In the genomic region with DNA sequence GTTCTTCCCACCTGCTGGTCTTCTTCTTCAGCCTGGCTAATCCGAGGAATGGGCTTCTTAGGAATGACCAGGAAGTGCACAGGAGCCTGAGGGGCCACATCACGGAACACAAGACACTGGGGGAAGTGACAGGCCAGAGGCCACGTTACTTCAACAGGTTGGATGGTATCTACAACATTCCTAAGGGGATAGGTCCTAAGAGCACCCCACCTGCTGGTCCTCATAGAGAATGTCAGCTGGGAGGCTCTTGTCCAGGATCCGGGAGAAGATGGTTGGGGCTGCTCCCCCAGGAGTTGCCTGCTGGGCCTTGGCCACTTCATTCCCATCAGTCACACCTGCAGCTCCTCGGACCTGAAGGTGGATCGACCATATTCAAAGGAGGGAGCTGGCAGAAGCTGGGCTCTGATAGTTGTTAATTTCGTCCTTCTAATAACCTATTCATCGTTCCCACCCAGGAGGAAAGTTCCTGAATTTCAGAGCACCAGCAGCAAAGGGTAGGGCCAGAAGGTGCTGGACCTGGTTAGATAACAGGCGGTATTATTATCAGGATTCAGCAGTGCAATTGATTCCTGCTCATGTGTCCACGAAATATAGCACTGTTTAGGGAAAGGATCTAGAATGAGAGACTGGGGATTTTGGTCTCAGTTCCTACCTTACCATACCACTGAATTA, we compare ENCODE assay signal across 9 cellular contexts. TPM values are rescaled to one million over a fixed set of nuclear protein-coding genes. Genes with fewer than 3 reads are reported as not detected.
DNase-seq lines count a peak whose midpoint lies in the region; TF ChIP-seq lines count a peak whose summit lies in the region.
"Had no signal": no experiment of that assay in that cellular context is flagged by ENCODE, and none has a peak within 500 bp of the region (broad histone marks: within the 10 kb centered on the region; RNA-seq: fewer than 3 reads in every experiment).

No MANE protein-coding gene starts in this region.

- 76% methylated on average over 7 of the region's 10 CpGs for WGBS in mesenchymal stem cell

- no peaks in the 10 kb centered on the region for H3K27me3 ChIP-seq in brain microvascular endothelial cell (replicated peaks)
- H3K27me3 ChIP-seq in mesenchymal stem cell (ENCODE audit: control insufficient read depth in 1 of 2, insufficient read depth in 1 of 2, low read length in 2 of 2): peaks cover 0 to 12% of the 10 kb centered on the region in 2 experiments

- H3K36me3 ChIP-seq in brain microvascular endothelial cell (replicated peaks) (no peaks in the 10 kb centered on the region), mesenchymal stem cell (ENCODE audit: control insufficient read depth in 1 of 2, insufficient read depth in 2 of 2, low read depth in 1 of 2, low read length in 2 of 2) (peaks cover 17 to 20% of the 10 kb centered on the region in 2 experiments)

- H3K4ac ChIP-seq in mesenchymal stem cell (ENCODE audit: low read depth in 1 of 2, low read length in 2 of 2): peak overlapping the region in 1 of 2 experiments; percentile 35

- H3K27ac ChIP-seq in brain microvascular endothelial cell: no peak overlapping the region
- H3K27ac ChIP-seq in mesenchymal stem cell (ENCODE audit: low read length, poor library complexity, severe bottlenecking): no peak overlapping the region

- H3K79me1 ChIP-seq in mesenchymal stem cell (replicated peaks; ENCODE audit: low read length, poor library complexity, severe bottlenecking): peaks cover 9% of the 10 kb centered on the region

- peak overlapping the region; percentile 86 for H3K9ac ChIP-seq in mesenchymal stem cell (ENCODE audit: low read length)

- in situ Hi-C loops in brain microvascular endothelial cell (cut with HindIII; ENCODE audit: low pct_ligation_motif_present, low sequenced_read_pairs) (no loop called here), GM13976 (cut with MboI; ENCODE audit: low sequenced_read_pairs, unreplicated experiment) (no loop called here)

- no peaks in the 10 kb centered on the region for H3K9me3 ChIP-seq in mesenchymal stem cell (ENCODE audit: control insufficient read depth, low read length)

- peak overlapping the region; percentile 42 for H2AK5ac ChIP-seq in mesenchymal stem cell (ENCODE audit: low read length, severe bottlenecking)

- no peak overlapping the region for H2BK15ac ChIP-seq in mesenchymal stem cell (ENCODE audit: low read depth, poor library complexity, severe bottlenecking)

- peak overlapping the region; percentile 65 for H4K8ac ChIP-seq in mesenchymal stem cell (ENCODE audit: low read length)

- H2AFZ ChIP-seq in mesenchymal stem cell (ENCODE audit: low read depth, low read length): no peak overlapping the region

- peak overlapping the region; percentile 83 for H3K4me3 ChIP-seq in Jurkat, Clone E6-1 (ENCODE audit: low read length)
- H3K4me3 ChIP-seq in brain microvascular endothelial cell (ENCODE audit: low read depth, low read length) (no peak overlapping the region), mesenchymal stem cell (ENCODE audit: insufficient read depth in 1 of 2, low read depth in 1 of 2, low read length in 2 of 2) (peak overlapping the region in 1 of 2 experiments; percentile 90)

- H3K18ac ChIP-seq in mesenchymal stem cell (ENCODE audit: low read depth in 1 of 2, low read length in 2 of 2): no peak overlapping the region

- TF ChIP-seq CTCF in brain microvascular endothelial cell (IDR thresholded peaks at IDR 0.05; ENCODE audit: low read depth, low read length, missing control alignments): peak; percentile 68
- no peak for TF ChIP-seq CTCF in GM13976 (IDR thresholded peaks at IDR 0.05; ENCODE audit: borderline replicate concordance, control extremely low read depth, extremely low read depth, insufficient read depth, missing control alignments)

- H3K4me2 ChIP-seq in mesenchymal stem cell (ENCODE audit: low read length, poor library complexity, severe bottlenecking): no peak overlapping the region

- intact Hi-C loops in head of caudate nucleus (cut with DNase I): no loop called here

- H3K23ac ChIP-seq in mesenchymal stem cell (ENCODE audit: low read length in 2 of 2): no peak overlapping the region

- no peak overlapping the region for H2BK5ac ChIP-seq in mesenchymal stem cell (ENCODE audit: low read depth, low read length, poor library complexity, severe bottlenecking)

- H2BK120ac ChIP-seq in mesenchymal stem cell (ENCODE audit: low read depth, low read length): no peak overlapping the region

- no peak overlapping the region for H2BK12ac ChIP-seq in mesenchymal stem cell (ENCODE audit: low read length in 2 of 2)

- no peak overlapping the region for H4K91ac ChIP-seq in mesenchymal stem cell (ENCODE audit: low read length)

- DNase-seq in Daoy (ENCODE audit: low read depth) (peak; percentile 35), brain microvascular endothelial cell (no peak), mesenchymal stem cell (peak; percentile 49), SIG-M5 (lab: John Stamatoyannopoulos, UW) (no peak), GM13976 (ENCODE audit: low spot score) (no peak), head of caudate nucleus (no peak), cortex of kidney (lab: John Stamatoyannopoulos, UW) (no peak)
- no peak for DNase-seq in Jurkat, Clone E6-1 (ENCODE audit: low read depth, low spot score)

- no peak overlapping the region for H3K14ac ChIP-seq in mesenchymal stem cell (ENCODE audit: low read length in 2 of 2)

- H3K4me1 ChIP-seq in mesenchymal stem cell (ENCODE audit: control insufficient read depth, insufficient read depth, low read depth, low read length): peaks cover 13% of the 10 kb centered on the region

RNA-seq across cellular contexts. Expression of a gene that starts 1.3 kb away (rescaled TPM):
- 72.7 and 94.8 TPM in 2 replicates for total RNA-seq in Daoy (2014; rRNA removed; shearing (Covaris generic))
- polyA plus RNA-seq in Jurkat, Clone E6-1 (2012; ENCODE audit: insufficient read depth, insufficient read length): 117 TPM
- polyA plus RNA-seq in mesenchymal stem cell (2013, experiment 1 of 2): 46.8 TPM
- polyA plus RNA-seq in mesenchymal stem cell (2013, experiment 2 of 2): 44.6 TPM

RNA-seq across cellular contexts. Expression of a gene that starts 1.5 kb away (rescaled TPM):
- total RNA-seq in Daoy (2014; rRNA removed; shearing (Covaris generic)): 0.57 and 0.65 TPM in 2 replicates
- 3.5 TPM for polyA plus RNA-seq in Jurkat, Clone E6-1 (2012; ENCODE audit: insufficient read depth, insufficient read length)
- 0.66 TPM for polyA plus RNA-seq in mesenchymal stem cell (2013, experiment 1 of 2)
- polyA plus RNA-seq in mesenchymal stem cell (2013, experiment 2 of 2): 0.47 TPM

RNA-seq across cellular contexts. Expression of a gene that starts 15.0 kb away (rescaled TPM):
- not detected in 2 replicates for total RNA-seq in Daoy (2014; rRNA removed; shearing (Covaris generic))
- not detected for polyA plus RNA-seq in Jurkat, Clone E6-1 (2012; ENCODE audit: insufficient read depth, insufficient read length)
- polyA plus RNA-seq in mesenchymal stem cell (2013, experiment 1 of 2): not detected
- not detected for polyA plus RNA-seq in mesenchymal stem cell (2013, experiment 2 of 2)
- polyA plus RNA-seq: urinary bladder had no signal

RNA-seq across cellular contexts. Expression of a gene that starts 15.5 kb away (rescaled TPM):
- 1.1 and 2.0 TPM in 2 replicates for total RNA-seq in Daoy (2014; rRNA removed; shearing (Covaris generic))
- 12.6 TPM for polyA plus RNA-seq in Jurkat, Clone E6-1 (2012; ENCODE audit: insufficient read depth, insufficient read length)
- polyA plus RNA-seq in mesenchymal stem cell (2013, experiment 1 of 2): 11.8 TPM
- 12.0 TPM for polyA plus RNA-seq in mesenchymal stem cell (2013, experiment 2 of 2)

RNA-seq across cellular contexts. Expression of a gene that starts 22.2 kb away (rescaled TPM):
- total RNA-seq in Daoy (2014; rRNA removed; shearing (Covaris generic)): 2.1 and 3.4 TPM in 2 replicates
- 5.7 TPM for polyA plus RNA-seq in Jurkat, Clone E6-1 (2012; ENCODE audit: insufficient read depth, insufficient read length)
- polyA plus RNA-seq in mesenchymal stem cell (2013, experiment 1 of 2): 28.3 TPM
- 29.8 TPM for polyA plus RNA-seq in mesenchymal stem cell (2013, experiment 2 of 2)

Comparison
In these comparisons a context has a peak if more than half of its experiments do, and no peak if none do; other contexts are left out.
1. DNase-seq: peak in Daoy (single experiment) and mesenchymal stem cell (single experiment); none in Jurkat, Clone E6-1 (single experiment), brain microvascular endothelial cell (single experiment), SIG-M5 (single experiment), GM13976 (single experiment), head of caudate nucleus (0 of 42) and cortex of kidney (single experiment).